In genomic region chr17:40755231-40755630, GRCh38 we compare ENCODE assay signal across 2 cellular contexts.
TF ChIP-seq lines count a peak whose summit lies in the region.

KRT25 (minus strand) TSS chr17:40755331; CDS start chr17:40755271, 60 bp downstream.

TF ChIP-seq in HepG2, 621 proteins besides CTCF, POLR2A, EP300 and RAD21:
- no peak for TF ChIP-seq KDM5A (IDR thresholded peaks at IDR 0.05; ENCODE audit: borderline replicate concordance, low read length)
- 0 out of 2 replicates have a peak, but pooled peaks have one; percentile 4 for TF ChIP-seq MAFF (IDR thresholded peaks at IDR 0.05; ENCODE audit: low read depth, low read length)
- TF ChIP-seq ZFP62 (CRISPR knock-in tag; IDR thresholded peaks at IDR 0.05): no peak
- peak; percentile 2 to 43; a peak in 2 of 4 replicates for TF ChIP-seq MAFK (conservative IDR thresholded peaks at IDR 0.05 in 1 of 2, IDR thresholded peaks at IDR 0.05 in 1 of 2; ENCODE audit: low read length in 2 of 2)
- TF ChIP-seq NFATC3 (CRISPR knock-in tag; IDR thresholded peaks at IDR 0.05): no peak

TF ChIP-seq in K562, 482 proteins besides CTCF, POLR2A, EP300 and RAD21:
- TF ChIP-seq HLTF (IDR thresholded peaks at IDR 0.05) (no peak), C11orf30 (IDR thresholded peaks at IDR 0.05; ENCODE audit: low read depth) (peak; percentile 19; the same call in 1 of the 2 replicates), PTTG1 (tag; IDR thresholded peaks at IDR 0.05; ENCODE audit: low read depth) (no peak), ZNF316 (IDR thresholded peaks at IDR 0.05) (peak; percentile 49; the same call in 1 of the 2 replicates), MAZ (CRISPR knock-in tag; conservative IDR thresholded peaks at IDR 0.05 in 1 of 2, IDR thresholded peaks at IDR 0.05 in 1 of 2) (no peak)
